In genomic region chr2:61950571-61951315, GRCh38 we compare ENCODE assay signal across 1 cellular context.
A peak's percentile ranks its signal among the peaks of the same experiment; 100 is the strongest.
TF ChIP-seq lines count a peak whose summit lies in the region.

No MANE protein-coding gene starts in this region.

TF ChIP-seq in HepG2, 621 proteins besides CTCF, POLR2A, EP300 and RAD21 (continued from another document):
- TF ChIP-seq ZBTB34 (CRISPR knock-in tag; IDR thresholded peaks at IDR 0.05) (0 out of 2 replicates have a peak, but pooled peaks have one; percentile 19), HMG20A (CRISPR knock-in tag; IDR thresholded peaks at IDR 0.05; ENCODE audit: borderline replicate concordance) (peak; percentile 51; the same call in 1 of the 2 replicates), HNF4A (CRISPR knock-in tag; IDR thresholded peaks at IDR 0.05) (peak; percentile 34; the same call in 1 of the 2 replicates), SALL1 (CRISPR knock-in tag; IDR thresholded peaks at IDR 0.05) (peak; percentile 12; the same call in 1 of the 2 replicates), PAXIP1 (CRISPR knock-in tag; conservative IDR thresholded peaks at IDR 0.05) (0 out of 2 replicates have a peak, but pooled peaks have one; percentile 30)
